Comparison of ENCODE assay signal across 15 cellular contexts in the genomic region with DNA sequence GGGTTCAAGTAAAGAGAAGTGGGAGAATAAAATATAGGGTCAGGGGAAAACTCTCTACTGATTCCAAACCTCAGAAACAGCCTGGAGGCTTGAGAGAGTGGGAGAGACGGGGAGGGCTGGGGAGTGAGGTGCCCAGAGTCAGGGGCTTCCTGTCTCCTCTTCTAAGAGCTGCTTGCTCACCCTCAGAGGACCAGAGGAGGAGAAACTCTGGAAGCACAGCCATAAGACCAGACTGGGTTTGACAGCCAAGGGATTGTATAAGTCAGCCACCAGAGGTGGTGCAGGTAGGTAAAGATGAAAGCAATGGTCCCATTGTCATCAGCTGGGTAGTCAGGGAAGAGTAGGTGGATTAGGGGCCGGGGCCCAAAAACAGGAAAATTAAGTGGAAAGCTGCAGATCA.
DNase-seq lines count a peak whose midpoint lies in the region; ATAC-seq and TF ChIP-seq lines count a peak whose summit lies in the region.
"Had no signal": no experiment of that assay in that cellular context is flagged by ENCODE, and none has a peak within 500 bp of the region (broad histone marks: within the 10 kb centered on the region; RNA-seq: fewer than 3 reads in every experiment).

No MANE protein-coding gene starts in this region.

- no peaks in the 10 kb centered on the region for H3K27me3 ChIP-seq in BLaER1
- H3K27me3 ChIP-seq in ascending aorta = no peaks in the 10 kb centered on the region
- H3K27me3 ChIP-seq in subcutaneous abdominal adipose tissue (ENCODE audit: control insufficient read depth in 5 of 5, insufficient read depth in 4 of 5, low read length in 5 of 5) = no peaks in the 10 kb centered on the region
- H3K27me3 ChIP-seq: SJSA1 had no signal

- intact Hi-C loops in ascending aorta (cut with DNase I) = no loop called here

- H3K4me1 ChIP-seq in BLaER1 (peaks cover 13% of the 10 kb centered on the region), ascending aorta (peaks cover 18 to 51% of the 10 kb centered on the region in 2 donors), subcutaneous abdominal adipose tissue (ENCODE audit: control insufficient read depth in 5 of 5, insufficient read depth in 5 of 5, low read length in 5 of 5) (peaks cover 0 to 48% (median 45%) of the 10 kb centered on the region in 5 donors)
- H3K4me1 ChIP-seq: SJSA1 had no signal

- H3K4me2 ChIP-seq in BLaER1 = peak overlapping the region; percentile 45

- H3K4me3 ChIP-seq in BLaER1 (no peak overlapping the region), ascending aorta (no peak overlapping the region), subcutaneous abdominal adipose tissue (ENCODE audit: low read depth in 1 of 5, low read length in 5 of 5) (no peak overlapping the region)
- H3K4me3 ChIP-seq: SJSA1 had no signal

- no peaks in the 10 kb centered on the region for H4K20me1 ChIP-seq in BLaER1

- no peak for TF ChIP-seq CTCF in ascending aorta (IDR thresholded peaks at IDR 0.05)

- H3K9ac ChIP-seq in BLaER1 (no peak overlapping the region), subcutaneous abdominal adipose tissue (ENCODE audit: low read length in 5 of 5) (no peak overlapping the region)

- H3K9me3 ChIP-seq in BLaER1 (no peaks in the 10 kb centered on the region), ascending aorta (no peaks in the 10 kb centered on the region), subcutaneous abdominal adipose tissue (ENCODE audit: control insufficient read depth in 5 of 5, low read length in 5 of 5) (peaks cover 0 to 2% (median 0%) of the 10 kb centered on the region in 5 donors)
- H3K9me3 ChIP-seq: SJSA1 had no signal

- no peak for ATAC-seq in GM19452 (IDR thresholded peaks at IDR 0.05; ENCODE audit: unreplicated experiment)

- H3K27ac ChIP-seq in BLaER1 = no peak overlapping the region
- H3K27ac ChIP-seq in ascending aorta = peak overlapping the region; percentile 74 to 79
- H3K27ac ChIP-seq in subcutaneous abdominal adipose tissue (ENCODE audit: low read depth, low read length) = peak overlapping the region; percentile 45
- H3K27ac ChIP-seq: SJSA1 had no signal

- no peaks in the 10 kb centered on the region for H3K36me3 ChIP-seq in BLaER1
- peaks cover 16 to 26% of the 10 kb centered on the region in 2 donors for H3K36me3 ChIP-seq in ascending aorta
- peaks cover 3 to 23% (median 7%) of the 10 kb centered on the region in 5 donors for H3K36me3 ChIP-seq in subcutaneous abdominal adipose tissue (ENCODE audit: control insufficient read depth in 5 of 5, insufficient read depth in 5 of 5, low read length in 5 of 5)
- H3K36me3 ChIP-seq: SJSA1 had no signal

- no peak for DNase-seq in ascending aorta (ENCODE audit: low spot score in 2 of 2)
- DNase-seq in islet precursor cell = peak; percentile 19
- no peak for DNase-seq in NCI-H1092 treated with DMSO at 0.1 percent for 48 hours (lab: John Stamatoyannopoulos, UW)
- DNase-seq in stimulated activated CD4-positive, alpha-beta T cell treated with anti-CD3 and anti-CD28 coated beads, Interleukin-4, amount 100 ng/mL, for 4 hours = no peak
- DNase-seq: DMS53, GDM1, Kasumi-1, NCI-H1417, NCI-H2081 treated with DMSO at 0.1 percent for 48 hours, NCI-H526, OCI-M1 had no signal
